ENCODE assay signal across 8 cellular contexts in the genomic region with DNA sequence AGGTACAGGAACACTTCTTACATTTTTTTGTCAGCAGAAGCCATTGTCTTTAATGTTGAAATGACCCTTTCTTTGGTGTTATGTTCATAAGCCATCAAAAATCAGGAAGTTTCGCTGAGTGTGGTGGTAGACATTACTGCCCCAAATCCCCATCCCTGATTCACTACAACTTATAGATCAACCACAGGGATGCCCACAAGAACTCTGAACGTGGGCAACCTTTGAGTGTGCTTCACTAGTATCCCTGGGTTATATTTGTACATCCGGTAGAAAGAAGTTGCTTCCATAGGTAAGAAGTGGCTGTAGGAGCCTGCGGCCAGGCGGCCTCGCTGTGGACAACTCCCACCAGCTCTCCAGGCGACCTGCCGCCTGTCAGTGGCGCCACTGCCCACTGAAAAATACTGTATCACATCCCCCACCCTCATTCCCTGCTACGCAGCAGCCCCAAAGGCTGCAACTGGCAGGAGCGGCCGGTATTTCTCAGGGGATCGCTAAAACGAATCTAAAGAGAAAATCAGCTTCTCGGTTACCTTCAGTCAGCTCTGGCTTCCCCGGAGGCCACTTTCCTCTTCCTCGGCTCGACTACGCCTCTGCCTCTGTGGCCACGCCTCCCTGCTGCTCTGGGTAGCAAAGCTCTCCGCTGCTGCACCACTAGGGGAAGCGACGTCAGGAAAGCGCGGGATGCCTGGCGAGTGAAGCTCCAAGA. TPM values are rescaled to one million over a fixed set of nuclear protein-coding genes. Genes with fewer than 3 reads are reported as not detected.
A peak's percentile ranks its signal among the peaks of the same experiment; 100 is the strongest.
DNase-seq lines count a peak whose midpoint lies in the region; ATAC-seq lines count a peak whose summit lies in the region.

No MANE protein-coding gene starts in this region.

- no peaks in the 10 kb centered on the region for H3K79me1 ChIP-seq in mesendoderm (ENCODE audit: low read length)

- H4K5ac ChIP-seq in mesendoderm (ENCODE audit: low read length): no peak overlapping the region

- no peaks in the 10 kb centered on the region for H3K4me1 ChIP-seq in mesendoderm (ENCODE audit: control insufficient read depth, low read depth, low read length)

- no peaks in the 10 kb centered on the region for H3K36me3 ChIP-seq in mesendoderm (ENCODE audit: control insufficient read depth, insufficient read depth, low read length)

- in situ Hi-C loops in ACHN (cut with HindIII; ENCODE audit: low pct_ligation_motif_present, low pct_unique_long_range_greater_than_20kb, low sequenced_read_pairs): no loop called here

- peak overlapping the region; percentile 38 for H3K9ac ChIP-seq in mesendoderm (ENCODE audit: low read length)

- no peak overlapping the region for H2BK15ac ChIP-seq in mesendoderm (replicated peaks; ENCODE audit: low read depth)

- H3K4ac ChIP-seq in mesendoderm (ENCODE audit: low read depth, low read length): no peak overlapping the region

- no peak overlapping the region for H3K18ac ChIP-seq in mesendoderm (ENCODE audit: low read length)

- peak overlapping the region; percentile 52 for H3K4me2 ChIP-seq in mesendoderm (ENCODE audit: low read length)

- H3K23ac ChIP-seq in mesendoderm (ENCODE audit: low read length): no peak overlapping the region

- H2BK5ac ChIP-seq in mesendoderm (ENCODE audit: low read length): no peak overlapping the region

- peak overlapping the region; percentile 42 for H3K4me3 ChIP-seq in mesendoderm (ENCODE audit: low read length)

- H4K8ac ChIP-seq in mesendoderm (ENCODE audit: low read depth, low read length): no peak overlapping the region

- H2AK5ac ChIP-seq in mesendoderm (ENCODE audit: low read length): no peak overlapping the region

- H2BK120ac ChIP-seq in mesendoderm (ENCODE audit: low read depth, low read length): no peak overlapping the region

- no peaks in the 10 kb centered on the region for H3K79me2 ChIP-seq in mesendoderm (ENCODE audit: control insufficient read depth, insufficient read depth, low read length)

- ATAC-seq in GM18520 (IDR thresholded peaks at IDR 0.05; ENCODE audit: unreplicated experiment): peak; percentile 88
- ATAC-seq in HG03045 (IDR thresholded peaks at IDR 0.05; ENCODE audit: unreplicated experiment): peak; percentile 79

- no peak overlapping the region for H3K27ac ChIP-seq in mesendoderm (ENCODE audit: low read depth, low read length)

- H3K27me3 ChIP-seq in mesendoderm (ENCODE audit: insufficient read depth, low read length, poor library complexity): no peaks in the 10 kb centered on the region

- no CpG with 5 or more reads among the region's 26 CpGs for WGBS in mesendoderm (ENCODE audit: extremely low coverage, insufficient coverage, low lambda C conversion rate)

- peak overlapping the region; percentile 56 for H3K56ac ChIP-seq in mesendoderm (ENCODE audit: low read length)

- peak; percentile 76 for DNase-seq in activated CD4-positive, alpha-beta T cell treated with anti-CD3 and anti-CD28 coated beads for 48 hours
- peak; percentile 48 for DNase-seq in dermis blood vessel endothelial cell
- peak; percentile 79 for DNase-seq in mesendoderm
- peak; percentile 20 to 32 for DNase-seq in stimulated activated CD8-positive, alpha-beta memory T cell treated with anti-CD3 and anti-CD28 coated beads, Interleukin-15, amount 100 ng/mL, for 48 hours (ENCODE audit: low read depth in 2 of 2)
- DNase-seq in SW480 (ENCODE audit: low spot score): no peak
- DNase-seq in ACHN: no peak

RNA-seq across cellular contexts. Expression of a gene that starts 13.9 kb away (rescaled TPM):
- total RNA-seq in dermis blood vessel endothelial cell: not detected in 2 replicates
- not detected for polyA plus RNA-seq in mesendoderm (2013, experiment 1 of 2)
- not detected for polyA plus RNA-seq in mesendoderm (2013, experiment 2 of 2)

RNA-seq across cellular contexts. Expression of a gene that starts 43.5 kb away (rescaled TPM):
- total RNA-seq in dermis blood vessel endothelial cell: not detected in 2 replicates
- polyA plus RNA-seq in mesendoderm (2013, experiment 1 of 2): not detected
- polyA plus RNA-seq in mesendoderm (2013, experiment 2 of 2): not detected

RNA-seq across cellular contexts. Expression of a gene that starts 48.5 kb away (rescaled TPM):
- 10.0 and 12.3 TPM in 2 replicates for total RNA-seq in dermis blood vessel endothelial cell
- polyA plus RNA-seq in mesendoderm (2013, experiment 1 of 2): 2.1 TPM
- polyA plus RNA-seq in mesendoderm (2013, experiment 2 of 2): 2.3 TPM

RNA-seq across cellular contexts. Expression of a gene that starts 49.2 kb away (rescaled TPM):
- total RNA-seq in dermis blood vessel endothelial cell: 9.3 and 17.5 TPM in 2 replicates
- polyA plus RNA-seq in mesendoderm (2013, experiment 1 of 2): 2.4 TPM
- polyA plus RNA-seq in mesendoderm (2013, experiment 2 of 2): 2.4 TPM

Comparison
In these comparisons a context has a peak if more than half of its experiments do, and no peak if none do; other contexts are left out.
1. DNase-seq: peak in activated CD4-positive, alpha-beta T cell treated with anti-CD3 and anti-CD28 coated beads for 48 hours (single experiment), dermis blood vessel endothelial cell (single experiment), mesendoderm (single experiment) and stimulated activated CD8-positive, alpha-beta memory T cell treated with anti-CD3 and anti-CD28 coated beads, Interleukin-15, amount 100 ng/mL, for 48 hours (2 of 2); none in SW480 (single experiment) and ACHN (single experiment).